8 cellular contexts compared by ENCODE assay signal in genomic region chr3:42067324-42067723, GRCh38. TPM values are rescaled to one million over a fixed set of nuclear protein-coding genes. Genes with fewer than 3 reads are reported as not detected.
DNase-seq lines count a peak whose midpoint lies in the region; ATAC-seq, FAIRE-seq and TF ChIP-seq lines count a peak whose summit lies in the region.

No MANE protein-coding gene starts in this region.

- H3K9ac ChIP-seq in SU-DHL-6 (ENCODE audit: low read length) (peak overlapping the region; percentile 29), keratinocyte (ENCODE audit: control insufficient read depth, extremely low read depth, insufficient read depth, low read length) (peak overlapping the region; percentile 22)

- H3K27me3 Mint-ChIP-seq in natural killer cell (ENCODE audit: low read depth in 2 of 2), result no peaks in the 10 kb centered on the region

- no peaks in the 10 kb centered on the region for H3K9me2 ChIP-seq in SU-DHL-6 (replicated peaks; ENCODE audit: insufficient read depth, low read length)

- peak overlapping the region; percentile 31 for H3K4me3 ChIP-seq in SU-DHL-6 (ENCODE audit: insufficient read depth, low read length, poor library complexity, severe bottlenecking)
- H3K4me3 ChIP-seq in keratinocyte (ENCODE audit: control insufficient read depth in 2 of 3, extremely low read depth in 1 of 3, insufficient read depth in 2 of 3, low read depth in 1 of 3, low read length in 3 of 3), result no peak overlapping the region

- H3K27ac ChIP-seq in SU-DHL-6 (ENCODE audit: low read depth, low read length), result peak overlapping the region; percentile 84
- peak overlapping the region; percentile 65 for H3K27ac ChIP-seq in keratinocyte (ENCODE audit: control insufficient read depth, insufficient read depth, low read length)

- TF ChIP-seq CTCF in SU-DHL-6 (IDR thresholded peaks at IDR 0.05; ENCODE audit: insufficient read depth, low read length, poor library complexity, severe bottlenecking), result no peak
- TF ChIP-seq CTCF in keratinocyte (optimal IDR thresholded peaks at IDR 0.05 in 1 of 3, IDR thresholded peaks at IDR 0.05 in 1 of 3, conservative IDR thresholded peaks at IDR 0.05 in 1 of 3; ENCODE audit: extremely low read depth in 1 of 3, insufficient read depth in 2 of 3, low read length in 3 of 3), result no peak
- TF ChIP-seq CTCF in natural killer cell (IDR thresholded peaks at IDR 0.05), result no peak

- H3K4me1 Mint-ChIP-seq in natural killer cell, result peaks cover 33 to 56% of the 10 kb centered on the region in 2 donors

- peak; percentile 97 for ATAC-seq in GM18517 (IDR thresholded peaks at IDR 0.05; ENCODE audit: unreplicated experiment)
- peak; percentile 92 for ATAC-seq in HG02798 (IDR thresholded peaks at IDR 0.05; ENCODE audit: poor library complexity, unreplicated experiment)
- no peak for ATAC-seq in natural killer cell

- H3K27me3 ChIP-seq in SU-DHL-6 (ENCODE audit: low read length) (no peaks in the 10 kb centered on the region), keratinocyte (ENCODE audit: control insufficient read depth, extremely low read depth, insufficient read depth, low read length) (no peaks in the 10 kb centered on the region)

- no peaks in the 10 kb centered on the region for H3K9me3 Mint-ChIP-seq in natural killer cell

- H3F3A ChIP-seq in SU-DHL-6 (ENCODE audit: insufficient read depth), result peaks cover 38% of the 10 kb centered on the region

- no peaks in the 10 kb centered on the region for H3K9me1 ChIP-seq in keratinocyte (ENCODE audit: control insufficient read depth, extremely low read depth, insufficient read depth, low read length)

- H3K9me3 ChIP-seq in SU-DHL-6 (ENCODE audit: insufficient read depth, low read length) (no peaks in the 10 kb centered on the region), keratinocyte (ENCODE audit: control insufficient read depth, low read depth, low read length) (no peaks in the 10 kb centered on the region)

- no peaks in the 10 kb centered on the region for H3K36me3 Mint-ChIP-seq in natural killer cell

- DNase-seq in keratinocyte (ENCODE audit: low read depth, low spot score) (no peak), mucosa of gallbladder (ENCODE audit: low spot score) (no peak), DMS79 (lab: John Stamatoyannopoulos, UW) (no peak), NCI-H1092 (lab: John Stamatoyannopoulos, UW) (no peak), natural killer cell (no peak)

- peak overlapping the region in 1 of 2 donors; percentile 45 for H3K27ac Mint-ChIP-seq in natural killer cell

- H3K79me2 ChIP-seq in SU-DHL-6 (ENCODE audit: insufficient read depth, low read length) (peaks cover 97% of the 10 kb centered on the region), keratinocyte (ENCODE audit: control insufficient read depth, insufficient read depth, low read length) (peaks cover 40% of the 10 kb centered on the region)

- H3K36me3 ChIP-seq in SU-DHL-6 (ENCODE audit: low read length) (no peaks in the 10 kb centered on the region), keratinocyte (ENCODE audit: control insufficient read depth in 2 of 2, extremely low read depth in 1 of 2, insufficient read depth in 2 of 2, low read length in 2 of 2) (no peaks in the 10 kb centered on the region)

- H3K4me1 ChIP-seq in keratinocyte (ENCODE audit: control insufficient read depth, extremely low read depth, insufficient read depth, low read length), result peaks cover 58% of the 10 kb centered on the region

- H3K4me3 Mint-ChIP-seq in natural killer cell, result no peak overlapping the region

- H2AFZ ChIP-seq in SU-DHL-6 (ENCODE audit: low read depth, low read length, severe bottlenecking), result no peak overlapping the region
- H2AFZ ChIP-seq in keratinocyte (ENCODE audit: control insufficient read depth, low read length), result no peak overlapping the region

- H3K4me2 ChIP-seq in SU-DHL-6 (ENCODE audit: low read depth, low read length, poor library complexity, severe bottlenecking), result peak overlapping the region; percentile 66
- no peak overlapping the region for H3K4me2 ChIP-seq in keratinocyte (ENCODE audit: control insufficient read depth, extremely low read depth, insufficient read depth, low read depth, low read length)

- no peak for FAIRE-seq in keratinocyte (lab: Jason Lieb, UNC)

- H4K20me1 ChIP-seq in SU-DHL-6 (ENCODE audit: low read depth, low read length), result no peaks in the 10 kb centered on the region
- no peaks in the 10 kb centered on the region for H4K20me1 ChIP-seq in keratinocyte (ENCODE audit: control insufficient read depth, extremely low read depth, insufficient read depth, low read length)

- dilution Hi-C loops in keratinocyte (cut with MboI; ENCODE audit: extremely low pct_ligation_motif_present, low sequenced_read_pairs), result no loop called here

- intact Hi-C loops in natural killer cell (cut with micrococcal nuclease), result no loop called here

RNA-seq across cellular contexts. Expression of gene TRAK1, which starts 23.8 kb away (rescaled TPM):
- 58.2 to 63.7 TPM (median 62.8 TPM) in 3 replicates for polyA plus RNA-seq in keratinocyte
- polyA plus RNA-seq in keratinocyte (2011; ENCODE audit: low read depth), result 29.8 TPM
- polyA plus RNA-seq in keratinocyte (2011; cell fraction: cytosol; rRNA removed), result 48.0 and 49.5 TPM in 2 replicates
- 132 and 142 TPM in 2 replicates for polyA plus RNA-seq in keratinocyte (2011; cell fraction: nucleus; rRNA removed)
- polyA plus RNA-seq in keratinocyte (2012; ENCODE audit: low replicate concordance), result 29.8 and 46.9 TPM in 2 replicates
- polyA minus RNA-seq in keratinocyte, result 82.0 to 97.3 TPM (median 91.8 TPM) in 3 replicates
- polyA minus RNA-seq in keratinocyte (2011; cell fraction: cytosol; rRNA and poly(A)+ RNA removed), result 84.2 TPM
- polyA minus RNA-seq in keratinocyte (2011; cell fraction: nucleus; rRNA and poly(A)+ RNA removed), result 83.0 and 146 TPM in 2 replicates
- total RNA-seq in mucosa of gallbladder (101 TPM), natural killer cell (10 to 100 TPM; 30.7 to 31.8 (median 31.8) TPM)

Comparison
In these comparisons a context has a peak if more than half of its experiments do, and no peak if none do; other contexts are left out.
1. ATAC-seq: peak in GM18517 (single experiment) and HG02798 (single experiment); none in natural killer cell (0 of 3).